Comparison of ENCODE assay signal across 16 cellular contexts in the genomic region with DNA sequence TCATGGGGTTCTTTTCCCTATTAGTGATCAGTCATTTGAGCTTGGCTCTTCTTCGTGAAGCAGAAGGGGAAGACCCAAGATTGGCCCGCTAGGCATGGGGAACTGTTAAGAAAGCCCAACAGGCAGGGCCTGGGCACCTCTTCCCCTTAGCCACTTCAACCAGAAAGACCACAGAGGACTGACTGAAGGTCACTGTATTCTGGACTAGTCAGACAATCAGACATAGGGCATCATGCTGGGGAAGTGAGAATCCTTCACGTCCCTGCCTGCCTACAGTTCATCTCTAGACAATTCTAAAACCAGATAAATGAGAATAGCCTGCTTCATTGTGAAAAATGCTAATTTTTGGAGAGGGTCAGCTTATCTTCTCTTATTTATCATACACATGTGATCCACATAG. TPM values are rescaled to one million over a fixed set of nuclear protein-coding genes. Genes with fewer than 3 reads are reported as not detected.
DNase-seq lines count a peak whose midpoint lies in the region; ATAC-seq, FAIRE-seq and TF ChIP-seq lines count a peak whose summit lies in the region.
"Had no signal": no experiment of that assay in that cellular context is flagged by ENCODE, and none has a peak within 500 bp of the region (broad histone marks: within the 10 kb centered on the region; RNA-seq: fewer than 3 reads in every experiment).

No MANE protein-coding gene starts in this region.

- no peak overlapping the region for H2BK20ac ChIP-seq in H1 (ENCODE audit: low read length)

- H3K27ac ChIP-seq in OCI-LY3 (ENCODE audit: low read length) (peak overlapping the region; percentile 31), H1 (ENCODE audit: low read depth, low read length) (no peak overlapping the region), right cardiac atrium (ENCODE audit: low read length) (no peak overlapping the region)
- H3K27ac ChIP-seq: 22Rv1 had no signal

- H4K20me1 ChIP-seq in OCI-LY3 (ENCODE audit: insufficient read depth, low read length) = no peaks in the 10 kb centered on the region
- H4K20me1 ChIP-seq in H1 (replicated peaks in 1 of 2; ENCODE audit: control insufficient read depth in 1 of 2, insufficient read depth in 2 of 2, low read length in 2 of 2) = no peaks in the 10 kb centered on the region

- ATAC-seq in GM21423 (IDR thresholded peaks at IDR 0.05; ENCODE audit: unreplicated experiment) = no peak
- ATAC-seq in right cardiac atrium = no peak
- ATAC-seq: HCT116 had no signal

- no peak overlapping the region for H4K91ac ChIP-seq in H1 (replicated peaks; ENCODE audit: insufficient read length, low read length)

- H3K79me1 ChIP-seq in H1 (ENCODE audit: low read depth, low read length) = no peaks in the 10 kb centered on the region

- H3K4me2 ChIP-seq in OCI-LY3 (ENCODE audit: low read length) (peak overlapping the region; percentile 25), H1 (ENCODE audit: insufficient read depth in 1 of 2, low read depth in 2 of 2, low read length in 2 of 2) (no peak overlapping the region)

- H3K18ac ChIP-seq in H1 (ENCODE audit: extremely low read depth, low read length) = no peak overlapping the region

- intact Hi-C loops in right cardiac atrium (cut with DNase I) = no loop called here

- H3K9ac ChIP-seq in OCI-LY3 (ENCODE audit: low read length) (no peak overlapping the region), H1 (replicated peaks in 1 of 4; ENCODE audit: extremely low read depth in 1 of 4, low read depth in 3 of 4, low read length in 3 of 4) (no peak overlapping the region)

- H3K27me3 ChIP-seq in OCI-LY3 (ENCODE audit: low read depth, low read length) = no peaks in the 10 kb centered on the region
- H3K27me3 ChIP-seq in H1 (replicated peaks in 1 of 4; ENCODE audit: control insufficient read depth in 3 of 4, extremely low read depth in 1 of 4, insufficient read depth in 3 of 4, low read length in 3 of 4) = no peaks in the 10 kb centered on the region
- H3K27me3 ChIP-seq in right cardiac atrium (ENCODE audit: control insufficient read depth, insufficient read depth) = no peaks in the 10 kb centered on the region

- DNase-seq in DMS53 (lab: John Stamatoyannopoulos, UW) (peak; percentile 69), DMS53 treated with DMSO at 0.1 percent for 48 hours (lab: John Stamatoyannopoulos, UW; ENCODE audit: unreplicated experiment) (no peak), CD1c-positive myeloid dendritic cell (ENCODE audit: extremely low spot score) (peak; percentile 24), H1 (ENCODE audit: low read depth in 1 of 2, low spot score in 2 of 2) (no peak), right cardiac atrium (no peak)
- DNase-seq in activated effector memory CD4-positive, alpha-beta T cell treated with Interleukin-2 at 50 U/mL for 16 hours = no peak
- DNase-seq: CD8-positive, alpha-beta memory T cell; DMS79 had no signal

- H2AFZ ChIP-seq in OCI-LY3 (ENCODE audit: low read depth, low read length) (no peak overlapping the region), H1 (ENCODE audit: low read length) (no peak overlapping the region)

- CTCF ChIA-PET in H1 (lab: Charles Lee; ENCODE audit: partially characterized antibody) = interaction anchor here (0.6 to 9.8 kb wide), 5 partner anchors 20 to 226 kb away, joined by 3 to 188 read pairs (median 4); no protein-coding TSS in a partner anchor

- no peak overlapping the region for H2BK12ac ChIP-seq in H1 (ENCODE audit: low read depth, low read length)

- TF ChIP-seq EP300 in H1 (IDR thresholded peaks at IDR 0.05; ENCODE audit: borderline replicate concordance in 1 of 2, low read depth in 2 of 2, low read length in 2 of 2) = no peak

- no peaks in the 10 kb centered on the region for H3K23me2 ChIP-seq in H1 (ENCODE audit: low read depth, low read length)

- TF ChIP-seq RAD21 in H1 (IDR thresholded peaks at IDR 0.05 in 1 of 2, conservative IDR thresholded peaks at IDR 0.05 in 1 of 2; ENCODE audit: low read depth in 2 of 2, low read length in 2 of 2) = no peak

- FAIRE-seq in H1 (lab: Jason Lieb, UNC) = no peak
- FAIRE-seq: GM12891, H54 had no signal

- no peak for TF ChIP-seq POLR2A in H1 (IDR thresholded peaks at IDR 0.05; ENCODE audit: control extremely low read depth in 1 of 2, low read depth in 2 of 2, low read length in 2 of 2)

- H2BK15ac ChIP-seq in H1 (ENCODE audit: low read length) = no peak overlapping the region

- no peak overlapping the region for H3K14ac ChIP-seq in H1 (ENCODE audit: insufficient read length)

- 93% methylated on average over 3 of the region's 3 CpGs; no CpG with 5 or more reads in 1 of the 2 experiments for WGBS in H1 (ENCODE audit: extremely low coverage in 1 of 2, insufficient coverage in 1 of 2, insufficient read length in 1 of 2, insufficient replicate concordance in 2 of 2, low coverage in 1 of 2, low lambda C conversion rate in 2 of 2, missing lambda C conversion rate in 1 of 2), 2 experiments
- WGBS in right cardiac atrium = 76% methylated on average over 3 of the region's 3 CpGs

- peaks cover 13% of the 10 kb centered on the region for H3K4me1 ChIP-seq in OCI-LY3 (ENCODE audit: low read length)
- no peaks in the 10 kb centered on the region for H3K4me1 ChIP-seq in H1 (replicated peaks in 1 of 4; ENCODE audit: control insufficient read depth in 3 of 4, insufficient read depth in 4 of 4, low read length in 3 of 4)
- no peaks in the 10 kb centered on the region for H3K4me1 ChIP-seq in right cardiac atrium (ENCODE audit: control insufficient read depth, insufficient read depth, low read length)

- no peak overlapping the region for H2BK5ac ChIP-seq in H1 (ENCODE audit: low read depth, low read length)

- no peak overlapping the region for H4K5ac ChIP-seq in H1 (ENCODE audit: insufficient read length, low read depth, low read length)

- H2AK5ac ChIP-seq in H1 (ENCODE audit: low read depth, low read length) = no peak overlapping the region

- H3K4me3 ChIP-seq in OCI-LY3 (ENCODE audit: low read length) (no peak overlapping the region), H1 (ENCODE audit: extremely low read depth in 1 of 4, insufficient read depth in 2 of 4, low read depth in 3 of 4, low read length in 4 of 4) (no peak overlapping the region), right cardiac atrium (ENCODE audit: low read length) (no peak overlapping the region)

- H2BK120ac ChIP-seq in H1 (replicated peaks; ENCODE audit: low read depth, low read length) = no peak overlapping the region

- H4K8ac ChIP-seq in H1 (ENCODE audit: extremely low read depth, insufficient read depth, low read length) = peak overlapping the region; percentile 18; the same call in 1 of the 2 replicates

- H3K4ac ChIP-seq in H1 (replicated peaks; ENCODE audit: insufficient read length, low read depth, low read length) = no peak overlapping the region

- no peak overlapping the region for H3K23ac ChIP-seq in H1 (ENCODE audit: insufficient read length)

- H3K9me3 ChIP-seq in OCI-LY3 (ENCODE audit: insufficient read depth, low read length) = no peaks in the 10 kb centered on the region
- H3K9me3 ChIP-seq in H1 (ENCODE audit: insufficient read depth in 2 of 2, low read depth in 1 of 2, low read length in 1 of 2) = no peaks in the 10 kb centered on the region
- no peaks in the 10 kb centered on the region for H3K9me3 ChIP-seq in right cardiac atrium (ENCODE audit: control insufficient read depth, low read length)

- no peaks in the 10 kb centered on the region for H3K36me3 ChIP-seq in OCI-LY3 (replicated peaks; ENCODE audit: low read depth, low read length)
- H3K36me3 ChIP-seq in H1 (ENCODE audit: control insufficient read depth in 2 of 4, insufficient read depth in 4 of 4, low read length in 3 of 4) = no peaks in the 10 kb centered on the region

- TF ChIP-seq CTCF in OCI-LY3 (IDR thresholded peaks at IDR 0.05; ENCODE audit: low read depth, low read length) = no peak
- TF ChIP-seq CTCF in H1 (IDR thresholded peaks at IDR 0.05; ENCODE audit: control extremely low read depth in 1 of 3, insufficient read depth in 1 of 3, low read depth in 1 of 3, low read length in 3 of 3) = no peak

- no peaks in the 10 kb centered on the region for H3K79me2 ChIP-seq in OCI-LY3 (ENCODE audit: low read length)
- no peaks in the 10 kb centered on the region for H3K79me2 ChIP-seq in H1 (ENCODE audit: control insufficient read depth in 1 of 2, insufficient read depth in 2 of 2, low read length in 2 of 2)

- POLR2A ChIA-PET in H1 (lab: Charles Lee; ENCODE audit: partially characterized antibody) = no interaction called here

- H3K56ac ChIP-seq in H1 (replicated peaks; ENCODE audit: insufficient read length, low read depth, low read length) = no peak overlapping the region

TF ChIP-seq in H1, 55 proteins besides CTCF, POLR2A, EP300 and RAD21:
- TF ChIP-seq SIX5 (IDR thresholded peaks at IDR 0.05; ENCODE audit: low read depth, low read length) (no peak), MAFK (IDR thresholded peaks at IDR 0.05; ENCODE audit: low read depth, low read length) (no peak), SRF (IDR thresholded peaks at IDR 0.05; ENCODE audit: low read depth, low read length) (no peak), POU5F1 (IDR thresholded peaks at IDR 0.05; ENCODE audit: low read depth, low read length) (no peak), EGR1 (IDR thresholded peaks at IDR 0.05; ENCODE audit: borderline replicate concordance, low read depth, low read length) (no peak), KDM1A (IDR thresholded peaks at IDR 0.05; ENCODE audit: borderline replicate concordance, low read length) (no peak), TBP (IDR thresholded peaks at IDR 0.05; ENCODE audit: low read depth, low read length) (no peak)
TF ChIP-seq in H1: peak in this region for 0.

RNA-seq across cellular contexts. Expression of gene FAP, which starts 28.1 kb away (rescaled TPM):
- not detected in 2 replicates for total RNA-seq in H1 (2021; fragmentation: NEBNext Ultra II Directional; extraction: Animal tissue kit (Norgen Biotek cat#: 25700))
- not detected in 2 replicates for polyA plus RNA-seq in H1 (2011; rRNA removed)
- polyA plus RNA-seq in H1 (2011; cell fraction: cytosol; rRNA removed) = not detected
- polyA plus RNA-seq in H1 (2011; cell fraction: nucleus; rRNA removed) = not detected
- polyA plus RNA-seq in H1 (2012, experiment 1 of 2) = not detected in 4 replicates
- not detected for polyA plus RNA-seq in H1 (2012, experiment 2 of 2)
- polyA plus RNA-seq in H1 (2013, experiment 1 of 2) = not detected
- polyA plus RNA-seq in H1 (2013, experiment 2 of 2) = not detected
- polyA minus RNA-seq in H1 (2011; rRNA and poly(A)+ RNA removed) = not detected in 2 replicates
- polyA minus RNA-seq in H1 (2011; cell fraction: cytosol; rRNA and poly(A)+ RNA removed) = not detected
- not detected for polyA minus RNA-seq in H1 (2011; cell fraction: nucleus; rRNA and poly(A)+ RNA removed)
- under 1 TPM; 0.29 to 0.97 (median 0.46) TPM for total RNA-seq in right cardiac atrium
- polyA plus RNA-seq in right cardiac atrium = 0.43 TPM
- total RNA-seq: CD8-positive, alpha-beta memory T cell; G401 had no signal
- polyA plus RNA-seq: CD14-positive monocyte; CD8-positive, alpha-beta memory T cell had no signal

Comparison
In these comparisons a context has a peak if more than half of its experiments do, and no peak if none do; other contexts are left out.
1. DNase-seq: peak in DMS53 (single experiment) and CD1c-positive myeloid dendritic cell (single experiment); none in DMS53 treated with DMSO at 0.1 percent for 48 hours (single experiment), H1 (0 of 2), right cardiac atrium (0 of 3) and activated effector memory CD4-positive, alpha-beta T cell treated with Interleukin-2 at 50 U/mL for 16 hours (single experiment).